15 cellular contexts compared by ENCODE assay signal in genomic region chr1:203447598-203447997, GRCh38. TPM values are rescaled to one million over a fixed set of nuclear protein-coding genes. Genes with fewer than 3 reads are reported as not detected.
"Had no signal": no experiment of that assay in that cellular context is flagged by ENCODE, and none has a peak within 500 bp of the region (broad histone marks: within the 10 kb centered on the region; RNA-seq: fewer than 3 reads in every experiment).

No MANE protein-coding gene starts in this region.

RNA-seq across cellular contexts. Expression of gene PRELP, which starts 28.0 kb away (rescaled TPM):
- total RNA-seq: activated CD4-positive, alpha-beta T cell treated with anti-CD3 and anti-CD28 coated beads for 36 hours; activated CD4-positive, alpha-beta T cell treated with anti-CD3 and anti-CD28 coated beads, Interleukin-2, amount 10 ng/mL, durations not matched to agents 7 days and 5 days; activated CD8-positive, alpha-beta T cell treated with anti-CD3 and anti-CD28 coated beads, Interleukin-2, amount 10 ng/mL, durations not matched to agents 7 days and 5 days; activated naive CD8-positive, alpha-beta T cell treated with anti-CD3 and anti-CD28 coated beads, Interleukin-2, amount 10 ng/mL, durations not matched to agents 7 days and 5 days; activated T-helper 2 cell treated with anti-CD3 and anti-CD28 coated beads, Interferon-gamma antibody, Interleukin-2, Interleukin-4, amounts not matched to agents 10 μg/mL and 5 μg/mL and 100 μg/mL, durations not matched to agents 14 hours and 24 hours and 36 hours; NCI-H460; PC-3; SJSA1; T-helper 17 cell had no signal

RNA-seq across cellular contexts. Expression of gene OPTC, which starts 46.4 kb away (rescaled TPM):
- total RNA-seq: activated CD4-positive, alpha-beta T cell treated with anti-CD3 and anti-CD28 coated beads for 36 hours; activated CD4-positive, alpha-beta T cell treated with anti-CD3 and anti-CD28 coated beads, Interleukin-2, amount 10 ng/mL, durations not matched to agents 7 days and 5 days; activated CD8-positive, alpha-beta T cell treated with anti-CD3 and anti-CD28 coated beads, Interleukin-2, amount 10 ng/mL, durations not matched to agents 7 days and 5 days; activated naive CD8-positive, alpha-beta T cell treated with anti-CD3 and anti-CD28 coated beads, Interleukin-2, amount 10 ng/mL, durations not matched to agents 7 days and 5 days; activated T-helper 2 cell treated with anti-CD3 and anti-CD28 coated beads, Interferon-gamma antibody, Interleukin-2, Interleukin-4, amounts not matched to agents 10 μg/mL and 5 μg/mL and 100 μg/mL, durations not matched to agents 14 hours and 24 hours and 36 hours; astrocyte; body of pancreas; NCI-H460; PC-3; Peyer's patch; SJSA1; T-cell; T-helper 17 cell had no signal
- polyA plus RNA-seq: adipose tissue, SK-N-SH had no signal
